ENCODE assay signal across 1 cellular context in the genomic region with DNA sequence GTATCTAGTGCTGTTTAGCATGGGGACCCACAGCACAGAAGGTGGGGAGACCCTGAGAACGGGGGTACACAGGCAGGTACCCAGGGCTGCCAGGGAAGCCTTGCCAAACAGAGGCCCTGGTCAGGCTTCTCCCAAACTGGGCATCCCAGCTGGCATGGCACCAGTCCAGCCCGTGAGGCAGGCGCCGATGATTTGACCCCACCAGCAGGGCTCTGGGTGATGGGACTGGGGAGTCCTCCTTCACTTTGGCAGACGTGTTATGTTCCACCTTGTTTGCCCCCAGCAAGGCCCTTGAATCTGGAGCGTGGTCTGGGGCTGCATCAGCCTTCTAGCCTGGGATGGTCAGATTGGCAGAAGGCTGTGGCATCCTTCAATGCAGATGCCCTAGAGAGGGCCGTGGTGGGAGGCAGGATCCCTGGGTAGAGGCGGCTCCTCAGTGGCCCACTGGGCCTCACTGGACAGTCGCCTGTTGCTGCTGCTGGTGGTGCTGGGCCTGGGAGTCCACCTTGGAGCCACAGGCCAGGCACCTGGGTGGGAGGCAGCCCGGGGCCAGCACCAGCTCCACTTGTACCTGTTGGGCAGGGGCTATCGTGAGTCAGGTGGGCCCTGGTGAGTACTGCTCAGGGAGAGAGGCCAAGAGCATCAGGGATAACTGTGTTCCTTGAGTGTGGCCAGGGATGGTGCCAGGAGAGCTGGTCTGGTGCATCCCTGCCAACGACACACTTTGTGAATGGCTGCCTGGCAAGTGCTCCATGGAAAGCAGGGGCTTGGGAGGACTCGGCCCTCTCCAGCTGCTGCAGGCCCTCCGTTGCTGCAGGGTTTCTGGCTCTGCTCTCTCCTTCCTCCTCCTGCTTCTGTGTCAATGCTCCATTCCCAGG.
TF ChIP-seq lines count a peak whose summit lies in the region.

No MANE protein-coding gene starts in this region.

TF ChIP-seq in HepG2, 621 proteins besides CTCF, POLR2A, EP300 and RAD21:
- TF ChIP-seq SALL1 (CRISPR knock-in tag; IDR thresholded peaks at IDR 0.05) = 0 out of 2 replicates have a peak, but pooled peaks have one; percentile 7
- TF ChIP-seq, protein P1, sequence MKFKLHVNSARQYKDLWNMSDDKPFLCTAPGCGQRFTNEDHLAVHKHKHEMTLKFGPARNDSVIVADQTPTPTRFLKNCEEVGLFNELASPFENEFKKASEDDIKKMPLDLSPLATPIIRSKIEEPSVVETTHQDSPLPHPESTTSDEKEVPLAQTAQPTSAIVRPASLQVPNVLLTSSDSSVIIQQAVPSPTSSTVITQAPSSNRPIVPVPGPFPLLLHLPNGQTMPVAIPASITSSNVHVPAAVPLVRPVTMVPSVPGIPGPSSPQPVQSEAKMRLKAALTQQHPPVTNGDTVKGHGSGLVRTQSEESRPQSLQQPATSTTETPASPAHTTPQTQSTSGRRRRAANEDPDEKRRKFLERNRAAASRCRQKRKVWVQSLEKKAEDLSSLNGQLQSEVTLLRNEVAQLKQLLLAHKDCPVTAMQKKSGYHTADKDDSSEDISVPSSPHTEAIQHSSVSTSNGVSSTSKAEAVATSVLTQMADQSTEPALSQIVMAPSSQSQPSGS (CRISPR knock-in tag; IDR thresholded peaks at IDR 0.05) = no peak
